Comparison of ENCODE assay signal across 18 cellular contexts in genomic region chrX:97167333-97167732, GRCh38.
DNase-seq lines count a peak whose midpoint lies in the region; ATAC-seq and TF ChIP-seq lines count a peak whose summit lies in the region.
"Had no signal": no experiment of that assay in that cellular context is flagged by ENCODE, and none has a peak within 500 bp of the region (broad histone marks: within the 10 kb centered on the region; RNA-seq: fewer than 3 reads in every experiment).

No MANE protein-coding gene starts in this region.

- H3K27me3 ChIP-seq in suprapubic skin, result no peaks in the 10 kb centered on the region
- H3K27me3 ChIP-seq: SJSA1 had no signal

- H3K9me3 ChIP-seq in suprapubic skin, result no peaks in the 10 kb centered on the region
- H3K9me3 ChIP-seq: BLaER1, SJSA1 had no signal

- H3K36me3 ChIP-seq in suprapubic skin, result no peaks in the 10 kb centered on the region
- H3K36me3 ChIP-seq: BLaER1, SJSA1 had no signal

- WGBS in suprapubic skin, result 93% methylated on average over 1 of the region's 1 CpG

- ATAC-seq in GM19452 (IDR thresholded peaks at IDR 0.05; ENCODE audit: unreplicated experiment) (peak; percentile 55), HG03064 (IDR thresholded peaks at IDR 0.05; ENCODE audit: low read depth, unreplicated experiment) (peak; percentile 57), HG03520 (IDR thresholded peaks at IDR 0.05; ENCODE audit: unreplicated experiment) (peak; percentile 80), GM19035 (IDR thresholded peaks at IDR 0.05; ENCODE audit: unreplicated experiment) (no peak)
- ATAC-seq: K562, PC-3, T-cell had no signal

- TF ChIP-seq CTCF in suprapubic skin (IDR thresholded peaks at IDR 0.05), result no peak

- no peak for TF ChIP-seq EP300 in suprapubic skin (IDR thresholded peaks at IDR 0.05)

- no peak for DNase-seq in SW480 (ENCODE audit: low spot score)
- DNase-seq in suprapubic skin (ENCODE audit: low spot score in 2 of 2), result no peak
- DNase-seq in anterior cingulate cortex (lab: John Stamatoyannopoulos, UW), result no peak
- DNase-seq: NCI-H1436 treated with DMSO at 0.1 percent for 48 hours; NCI-H2107; NCI-H226; NCI-H526 treated with DMSO at 0.1 percent for 48 hours; NK-92 treated with Interleukin-12 subunit alpha and Interleukin-12 subunit beta, amount 100 ng/mL, for 24 hours; PC-3; T-cell; T1000 had no signal

- TF ChIP-seq POLR2A in suprapubic skin (IDR thresholded peaks at IDR 0.05), result no peak

- H3K4me1 ChIP-seq in suprapubic skin, result no peaks in the 10 kb centered on the region
- H3K4me1 ChIP-seq: SJSA1 had no signal

- no peak overlapping the region for H3K27ac ChIP-seq in suprapubic skin
- H3K27ac ChIP-seq: BLaER1, SJSA1 had no signal

- H3K4me3 ChIP-seq in suprapubic skin, result no peak overlapping the region
- H3K4me3 ChIP-seq: BLaER1, K562, SJSA1 had no signal
